Comparison of ENCODE assay signal across 33 cellular contexts in genomic region chr14:31970744-31971143, GRCh38.
"Had no signal": no experiment of that assay in that cellular context is flagged by ENCODE, and none has a peak within 500 bp of the region (broad histone marks: within the 10 kb centered on the region; RNA-seq: fewer than 3 reads in every experiment).

No MANE protein-coding gene starts in this region.

- ATAC-seq: activated CD8-positive, alpha-beta T cell treated with anti-CD3 and anti-CD28 coated beads for 36 hours; activated naive CD4-positive, alpha-beta T cell treated with anti-CD3 and anti-CD28 coated beads, Interleukin-2, amount 50 U/mL, for 72 hours; activated T-cell treated with anti-CD3 and anti-CD28 coated beads, Interleukin-2, amount 50 U/mL, for 4 hours; activated T-cell treated with anti-CD3 and anti-CD28 coated beads, Interleukin-2, amount 50 U/mL, for 72 hours; activated T-helper 17 cell treated with anti-CD3 and anti-CD28 coated beads, Interleukin-2, amount 50 U/mL, for 72 hours; body of pancreas had no signal

- H3K4me3 ChIP-seq: adrenal gland, body of pancreas, breast epithelium had no signal

- H3K27ac ChIP-seq: adrenal gland, brain microvascular endothelial cell, VCaP had no signal

- H3K27me3 ChIP-seq: adrenal gland, body of pancreas, brain microvascular endothelial cell, breast epithelium had no signal

- H3K36me3 ChIP-seq: adrenal gland, brain microvascular endothelial cell, breast epithelium had no signal

- DNase-seq: activated B cell treated with CpG ODN at 0.5 μM for 24 hours; activated CD4-positive, alpha-beta memory T cell treated with anti-CD3 and anti-CD28 coated beads for 36 hours; activated CD4-positive, alpha-beta T cell treated with anti-CD3 and anti-CD28 coated beads for 4 hours; activated CD4-positive, alpha-beta T cell treated with anti-CD3 and anti-CD28 coated beads, Interleukin-2, amount 10 ng/mL, durations not matched to agents 24 days and 14 days; activated CD4-positive, alpha-beta T cell treated with anti-CD3 and anti-CD28 coated beads, Interleukin-2, amount 50 U/mL, for 1 hour; activated CD4-positive, alpha-beta T cell treated with anti-CD3 and anti-CD28 coated beads, Interleukin-2, amount 50 U/mL, for 4 hours; activated CD4-positive, CD25-positive, alpha-beta regulatory T cell treated with anti-CD3 and anti-CD28 coated beads, Interleukin-2, amount 50 U/mL, for 72 hours; activated CD8-positive, alpha-beta memory T cell treated with anti-CD3 and anti-CD28 coated beads, Interleukin-2, amount 50 U/mL, for 4 hours; activated CD8-positive, alpha-beta T cell treated with anti-CD3 and anti-CD28 coated beads for 36 hours; activated effector memory CD4-positive, alpha-beta T cell treated with anti-CD3 and anti-CD28 coated beads, Interleukin-2, amount 50 U/mL, for 16 hours; activated gamma-delta T cell treated with Interleukin-2 at 50 U/mL for 16 hours; activated naive CD4-positive, alpha-beta T cell; activated naive CD4-positive, alpha-beta T cell treated with anti-CD3 and anti-CD28 coated beads for 36 hours; activated naive CD4-positive, alpha-beta T cell treated with anti-CD3 and anti-CD28 coated beads, Interleukin-2, amount 50 U/mL, for 16 hours; activated naive CD8-positive, alpha-beta T cell treated with anti-CD3 and anti-CD28 coated beads for 36 hours; activated T-cell treated with anti-CD3 and anti-CD28 coated beads for 4 hours; activated T-cell treated with anti-CD3 and anti-CD28 coated beads, Interleukin-2, amount 50 U/mL, for 1 hour; activated T-cell treated with anti-CD3 and anti-CD28 coated beads, Interleukin-2, amount 50 U/mL, for 4 hours; activated T-cell treated with anti-CD3 and anti-CD28 coated beads, Interleukin-2, amount 50 U/mL, for 72 hours; adrenal gland; amniotic stem cell; aorta; body of pancreas; brain microvascular endothelial cell; central memory CD4-positive, alpha-beta T cell; T-helper 2 cell; T-helper 9 cell had no signal

- FAIRE-seq: astrocyte, TTC549 had no signal
